28 cellular contexts compared by ENCODE assay signal in the genomic region with DNA sequence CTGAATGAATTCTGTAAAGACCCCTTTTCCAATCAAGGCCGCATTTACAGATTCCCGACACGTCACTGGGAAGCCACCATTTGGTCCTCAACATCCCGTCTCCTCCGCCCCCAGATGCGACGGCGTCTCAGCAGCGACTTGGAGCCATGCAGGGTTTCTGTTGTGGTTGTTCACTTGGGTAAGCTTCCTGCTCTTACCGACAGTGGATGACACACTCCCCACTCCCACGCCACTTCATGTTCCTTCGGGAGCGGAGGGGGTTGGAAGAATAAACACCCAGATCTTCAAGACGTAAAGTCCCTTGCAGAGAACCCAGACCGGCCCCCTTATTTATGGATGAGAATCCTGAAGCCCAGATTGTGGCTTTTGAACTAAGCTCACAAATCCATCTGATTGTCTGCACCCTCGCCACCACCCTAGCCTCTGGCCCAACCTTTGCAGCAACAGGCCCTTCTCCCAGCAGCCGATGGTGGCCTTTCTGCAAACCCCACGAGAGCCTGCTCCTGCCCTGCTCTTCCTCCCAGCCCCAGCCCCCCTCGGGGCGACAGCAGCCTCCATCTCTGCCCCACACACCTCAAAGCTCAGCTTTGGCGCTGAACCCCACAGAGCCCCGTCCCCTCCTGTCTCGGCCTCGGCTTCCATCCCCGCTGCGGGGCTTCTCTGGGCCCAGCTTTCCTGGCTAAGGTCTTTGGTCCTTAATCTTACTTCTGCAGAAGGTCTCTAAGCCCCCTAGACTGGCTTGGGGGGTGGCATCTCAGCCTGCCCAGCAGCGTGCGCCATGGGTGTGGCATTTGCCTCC. TPM values are rescaled to one million over a fixed set of nuclear protein-coding genes. Genes with fewer than 3 reads are reported as not detected.
A peak's percentile ranks its signal among the peaks of the same experiment; 100 is the strongest.
DNase-seq lines count a peak whose midpoint lies in the region; ATAC-seq, FAIRE-seq and TF ChIP-seq lines count a peak whose summit lies in the region.
"Had no signal": no experiment of that assay in that cellular context is flagged by ENCODE, and none has a peak within 500 bp of the region (broad histone marks: within the 10 kb centered on the region; RNA-seq: fewer than 3 reads in every experiment).

No MANE protein-coding gene starts in this region.

- H3K36me3 Mint-ChIP-seq in neural progenitor cell: no peaks in the 10 kb centered on the region
- H3K36me3 Mint-ChIP-seq: natural killer cell treated with Interleukin-12 subunit alpha and Interleukin-12 subunit beta and Interleukin-15 and Interleukin-18, amount 100 ng/mL, for 72 hours had no signal

- H4K20me1 ChIP-seq in H1 (replicated peaks in 1 of 2; ENCODE audit: control insufficient read depth in 1 of 2, insufficient read depth in 2 of 2, low read length in 2 of 2) (no peaks in the 10 kb centered on the region), neural progenitor cell (ENCODE audit: low read depth) (no peaks in the 10 kb centered on the region)

- DNase-seq in AG04449 (ENCODE audit: low read depth, low spot score) (peak; percentile 23), MV-4-11 (lab: John Stamatoyannopoulos, UW) (peak; percentile 31), H1 (ENCODE audit: low read depth in 1 of 2, low spot score in 2 of 2) (no peak), neural progenitor cell (ENCODE audit: low spot score) (no peak), ascending aorta (ENCODE audit: low spot score in 2 of 2) (no peak), NCI-H2107 treated with DMSO at 0.1 percent for 48 hours (lab: John Stamatoyannopoulos, UW; ENCODE audit: unreplicated experiment) (no peak), tibial nerve (ENCODE audit: low spot score in 2 of 2) (no peak)
- DNase-seq: activated CD4-positive, alpha-beta memory T cell treated with anti-CD3 and anti-CD28 coated beads, Interleukin-2, amount 10 ng/mL, durations not matched to agents 7 days and 5 days; activated gamma-delta T cell; activated T-cell treated with anti-CD3 and anti-CD28 coated beads for 4 hours; DMS 273 treated with DMSO at 0.1 percent for 48 hours; heart right ventricle; NCI-H1436; NCI-H2171; NCI-H748 treated with DMSO at 0.1 percent for 48 hours; stimulated activated CD4-positive, alpha-beta T cell treated with anti-CD3 and anti-CD28 coated beads, Interleukin-2, amount 100 ng/mL, for 24 hours; stimulated activated naive CD4-positive, alpha-beta T cell; tibial artery had no signal

- H3K4ac ChIP-seq in H1 (replicated peaks; ENCODE audit: insufficient read length, low read depth, low read length): no peak overlapping the region

- no peaks in the 10 kb centered on the region for H3K79me1 ChIP-seq in H1 (ENCODE audit: low read depth, low read length)

- H2AK5ac ChIP-seq in H1 (ENCODE audit: low read depth, low read length): no peak overlapping the region

- intact Hi-C loops in ascending aorta (cut with DNase I): no loop called here

- H2AFZ ChIP-seq in H1 (ENCODE audit: low read length) (no peak overlapping the region), neural progenitor cell (replicated peaks) (no peak overlapping the region)

- TF ChIP-seq POLR2A in H1 (IDR thresholded peaks at IDR 0.05; ENCODE audit: control extremely low read depth in 1 of 2, low read depth in 2 of 2, low read length in 2 of 2): no peak
- no peak for TF ChIP-seq POLR2A in tibial nerve (IDR thresholded peaks at IDR 0.05)

- no peak overlapping the region for H4K91ac ChIP-seq in H1 (replicated peaks; ENCODE audit: insufficient read length, low read length)

- POLR2A ChIA-PET in AG04449 (lab: Yijun Ruan, JAX): no interaction called here
- POLR2A ChIA-PET in H1 (lab: Charles Lee; ENCODE audit: partially characterized antibody): interaction anchor here (1.1 to 1.4 kb wide), 2 partner anchors 16 to 35 kb away, joined by 3 to 4 read pairs; partner anchors contain the start of gene MLYCD

- no peaks in the 10 kb centered on the region for H3K9me3 Mint-ChIP-seq in neural progenitor cell
- H3K9me3 Mint-ChIP-seq: activated CD4-positive, alpha-beta memory T cell treated with anti-CD3 and anti-CD28 coated beads, Interleukin-2, amount 10 ng/mL, durations not matched to agents 7 days and 5 days; natural killer cell treated with Interleukin-12 subunit alpha and Interleukin-12 subunit beta and Interleukin-15 and Interleukin-18, amount 100 ng/mL, for 72 hours; T-helper 2 cell treated with Interferon-gamma antibody and Interleukin-4, amounts not matched to agents 5 μg/mL and 100 μg/mL, for 36 hours had no signal

- H2BK5ac ChIP-seq in H1 (ENCODE audit: low read depth, low read length): no peak overlapping the region

- no peaks in the 10 kb centered on the region for H3K4me1 ChIP-seq in H1 (replicated peaks in 1 of 4; ENCODE audit: control insufficient read depth in 3 of 4, insufficient read depth in 4 of 4, low read length in 3 of 4)
- H3K4me1 ChIP-seq in neural progenitor cell: no peaks in the 10 kb centered on the region
- no peaks in the 10 kb centered on the region for H3K4me1 ChIP-seq in ascending aorta
- H3K4me1 ChIP-seq in tibial nerve: no peaks in the 10 kb centered on the region
- H3K4me1 ChIP-seq: prostate gland, tibial artery had no signal

- no peaks in the 10 kb centered on the region; a peak in 1 of 7 replicates for H3K27me3 ChIP-seq in H1 (replicated peaks in 1 of 4; ENCODE audit: control insufficient read depth in 3 of 4, extremely low read depth in 1 of 4, insufficient read depth in 3 of 4, low read length in 3 of 4)
- H3K27me3 ChIP-seq in neural progenitor cell: no peaks in the 10 kb centered on the region
- H3K27me3 ChIP-seq in ascending aorta: no peaks in the 10 kb centered on the region
- no peaks in the 10 kb centered on the region for H3K27me3 ChIP-seq in tibial nerve
- H3K27me3 ChIP-seq: heart right ventricle, tibial artery had no signal

- no peak overlapping the region for H2BK120ac ChIP-seq in H1 (replicated peaks; ENCODE audit: low read depth, low read length)

- H3K23me2 ChIP-seq in H1 (ENCODE audit: low read depth, low read length): no peaks in the 10 kb centered on the region

- no peak overlapping the region for H3K4me3 Mint-ChIP-seq in neural progenitor cell
- H3K4me3 Mint-ChIP-seq: activated CD4-positive, alpha-beta memory T cell treated with anti-CD3 and anti-CD28 coated beads, Interleukin-2, amount 10 ng/mL, durations not matched to agents 7 days and 5 days; CD14-positive monocyte; natural killer cell treated with Interleukin-12 subunit alpha and Interleukin-12 subunit beta and Interleukin-15 and Interleukin-18, amount 100 ng/mL, for 72 hours; T-helper 2 cell treated with Interferon-gamma antibody and Interleukin-4, amounts not matched to agents 5 μg/mL and 100 μg/mL, for 36 hours had no signal

- TF ChIP-seq CTCF in AG04449 (IDR thresholded peaks at IDR 0.05; ENCODE audit: insufficient read depth, low read length, missing control alignments) (no peak), H1 (IDR thresholded peaks at IDR 0.05; ENCODE audit: control extremely low read depth in 1 of 3, insufficient read depth in 1 of 3, low read depth in 1 of 3, low read length in 3 of 3) (no peak), neural progenitor cell (IDR thresholded peaks at IDR 0.05) (no peak), ascending aorta (IDR thresholded peaks at IDR 0.05) (no peak), tibial nerve (IDR thresholded peaks at IDR 0.05) (no peak)

- H3K27ac ChIP-seq in H1 (ENCODE audit: low read depth, low read length): no peak overlapping the region
- no peak overlapping the region for H3K27ac ChIP-seq in neural progenitor cell
- no peak overlapping the region for H3K27ac ChIP-seq in ascending aorta
- H3K27ac ChIP-seq in tibial nerve: no peak overlapping the region
- H3K27ac ChIP-seq: heart right ventricle, prostate gland, skin epidermis, tibial artery had no signal

- no peak overlapping the region for H3K4me3 ChIP-seq in AG04449 (ENCODE audit: low read depth, low read length)
- H3K4me3 ChIP-seq in H1 (ENCODE audit: extremely low read depth in 1 of 4, insufficient read depth in 2 of 4, low read depth in 3 of 4, low read length in 4 of 4): no peak overlapping the region
- no peak overlapping the region for H3K4me3 ChIP-seq in neural progenitor cell
- no peak overlapping the region for H3K4me3 ChIP-seq in ascending aorta
- H3K4me3 ChIP-seq in tibial nerve: no peak overlapping the region
- H3K4me3 ChIP-seq: heart right ventricle, prostate gland, skin epidermis, tibial artery had no signal

- no peak for FAIRE-seq in H1 (lab: Jason Lieb, UNC)
- FAIRE-seq: A204.1, GM18507 had no signal

- H3K9ac ChIP-seq in H1 (replicated peaks in 1 of 4; ENCODE audit: extremely low read depth in 1 of 4, low read depth in 3 of 4, low read length in 3 of 4): no peak overlapping the region
- no peak overlapping the region for H3K9ac ChIP-seq in neural progenitor cell

- H3K23ac ChIP-seq in H1 (ENCODE audit: insufficient read length): no peak overlapping the region

- no peak overlapping the region for H4K5ac ChIP-seq in H1 (ENCODE audit: insufficient read length, low read depth, low read length)

- 89% methylated on average over 28 of the region's 28 CpGs; no CpG with 5 or more reads in 1 of the 2 experiments for WGBS in H1 (ENCODE audit: extremely low coverage in 1 of 2, insufficient coverage in 1 of 2, insufficient read length in 1 of 2, insufficient replicate concordance in 2 of 2, low coverage in 1 of 2, low lambda C conversion rate in 2 of 2, missing lambda C conversion rate in 1 of 2), 2 experiments
- WGBS in tibial nerve, 2 donors: 80 to 82% methylated on average over 28 of the region's 28 CpGs

- CTCF ChIA-PET in AG04449 (lab: Yijun Ruan, JAX) (interaction anchor here (1.0 to 15.1 kb wide), 5 partner anchors 7 to 133 kb away, joined by 3 to 175 read pairs (median 5); partner anchors contain the start of gene OSGIN1), H1 (lab: Charles Lee; ENCODE audit: partially characterized antibody) (interaction anchor here (1.4 to 5.0 kb wide), 4 partner anchors 7 to 87 kb away, joined by 3 to 35 read pairs (median 6); no protein-coding TSS in a partner anchor)

- no peak for ATAC-seq in GM18502 (IDR thresholded peaks at IDR 0.05; ENCODE audit: poor library complexity, unreplicated experiment)
- ATAC-seq: heart right ventricle; natural killer cell treated with Interleukin-12 subunit alpha and Interleukin-12 subunit beta and Interleukin-15 and Interleukin-18, amount 100 ng/mL, for 72 hours; SK-N-SH treated with all-trans-retinoic acid at 6 μM for 48 hours had no signal

- TF ChIP-seq EP300 in H1 (IDR thresholded peaks at IDR 0.05; ENCODE audit: borderline replicate concordance in 1 of 2, low read depth in 2 of 2, low read length in 2 of 2): no peak
- TF ChIP-seq EP300 in tibial nerve (IDR thresholded peaks at IDR 0.05): no peak

- H3K56ac ChIP-seq in H1 (replicated peaks; ENCODE audit: insufficient read length, low read depth, low read length): no peak overlapping the region

- TF ChIP-seq RAD21 in H1 (IDR thresholded peaks at IDR 0.05 in 1 of 2, conservative IDR thresholded peaks at IDR 0.05 in 1 of 2; ENCODE audit: low read depth in 2 of 2, low read length in 2 of 2): no peak

- peaks cover 13% of the 10 kb centered on the region for H3K27me3 Mint-ChIP-seq in neural progenitor cell (ENCODE audit: insufficient read depth, low read depth)
- H3K27me3 Mint-ChIP-seq: activated CD4-positive, alpha-beta memory T cell treated with anti-CD3 and anti-CD28 coated beads, Interleukin-2, amount 10 ng/mL, durations not matched to agents 7 days and 5 days; natural killer cell treated with Interleukin-12 subunit alpha and Interleukin-12 subunit beta and Interleukin-15 and Interleukin-18, amount 100 ng/mL, for 72 hours had no signal

- H3K4me1 Mint-ChIP-seq in neural progenitor cell: peaks cover 14% of the 10 kb centered on the region

- no peaks in the 10 kb centered on the region for H3K36me3 ChIP-seq in H1 (ENCODE audit: control insufficient read depth in 2 of 4, insufficient read depth in 4 of 4, low read length in 3 of 4)
- H3K36me3 ChIP-seq in neural progenitor cell: no peaks in the 10 kb centered on the region
- H3K36me3 ChIP-seq in ascending aorta: peaks cover 0 to 1% of the 10 kb centered on the region in 2 donors
- H3K36me3 ChIP-seq in tibial nerve: peaks cover 0 to 42% (median 0%) of the 10 kb centered on the region in 3 donors
- H3K36me3 ChIP-seq: prostate gland had no signal

- no peak overlapping the region for H3K4me2 ChIP-seq in H1 (ENCODE audit: insufficient read depth in 1 of 2, low read depth in 2 of 2, low read length in 2 of 2)
- H3K4me2 ChIP-seq in neural progenitor cell: no peak overlapping the region

- no peak overlapping the region for H2BK20ac ChIP-seq in H1 (ENCODE audit: low read length)

- no peak overlapping the region for H3K14ac ChIP-seq in H1 (ENCODE audit: insufficient read length)

- H3K9me3 ChIP-seq in H1 (ENCODE audit: insufficient read depth in 2 of 2, low read depth in 1 of 2, low read length in 1 of 2): no peaks in the 10 kb centered on the region
- H3K9me3 ChIP-seq in neural progenitor cell (ENCODE audit: low read depth): no peaks in the 10 kb centered on the region
- no peaks in the 10 kb centered on the region for H3K9me3 ChIP-seq in ascending aorta
- no peaks in the 10 kb centered on the region for H3K9me3 ChIP-seq in tibial nerve
- H3K9me3 ChIP-seq: heart right ventricle, prostate gland, tibial artery had no signal

- H3F3A ChIP-seq in neural progenitor cell (ENCODE audit: low read depth): no peaks in the 10 kb centered on the region

- H3K18ac ChIP-seq in H1 (ENCODE audit: extremely low read depth, low read length): no peak overlapping the region

- peak overlapping the region; percentile 37 for H4K8ac ChIP-seq in H1 (ENCODE audit: extremely low read depth, insufficient read depth, low read length)

- H3K79me2 ChIP-seq in H1 (ENCODE audit: control insufficient read depth in 1 of 2, insufficient read depth in 2 of 2, low read length in 2 of 2) (no peaks in the 10 kb centered on the region), neural progenitor cell (ENCODE audit: low read depth) (no peaks in the 10 kb centered on the region)

- peak overlapping the region; percentile 67 for H3K27ac Mint-ChIP-seq in neural progenitor cell
- H3K27ac Mint-ChIP-seq: activated CD4-positive, alpha-beta memory T cell treated with anti-CD3 and anti-CD28 coated beads, Interleukin-2, amount 10 ng/mL, durations not matched to agents 7 days and 5 days; natural killer cell treated with Interleukin-12 subunit alpha and Interleukin-12 subunit beta and Interleukin-15 and Interleukin-18, amount 100 ng/mL, for 72 hours; T-helper 2 cell treated with Interferon-gamma antibody and Interleukin-4, amounts not matched to agents 5 μg/mL and 100 μg/mL, for 36 hours had no signal

- H2BK12ac ChIP-seq in H1 (ENCODE audit: low read depth, low read length): no peak overlapping the region

- H2BK15ac ChIP-seq in H1 (ENCODE audit: low read length): no peak overlapping the region

RNA-seq across cellular contexts. Expression of gene OSGIN1, which starts 19.0 kb away (rescaled TPM):
- total RNA-seq in H1 (2021; fragmentation: NEBNext Ultra II Directional; extraction: Animal tissue kit (Norgen Biotek cat#: 25700)): 0.48 and 0.58 TPM in 2 replicates
- 0.76 and 1.5 TPM in 2 replicates for polyA plus RNA-seq in H1 (2011; rRNA removed)
- 1.2 TPM for polyA plus RNA-seq in H1 (2011; cell fraction: cytosol; rRNA removed)
- 2.4 TPM for polyA plus RNA-seq in H1 (2011; cell fraction: nucleus; rRNA removed)
- 0.53 to 0.86 TPM (median 0.70 TPM) in 4 replicates for polyA plus RNA-seq in H1 (2012, experiment 1 of 2)
- 0.34 TPM for polyA plus RNA-seq in H1 (2012, experiment 2 of 2)
- 0.34 TPM for polyA plus RNA-seq in H1 (2013, experiment 1 of 2)
- polyA plus RNA-seq in H1 (2013, experiment 2 of 2): 0.48 TPM
- 0.16 and 0.22 TPM in 2 replicates for polyA minus RNA-seq in H1 (2011; rRNA and poly(A)+ RNA removed)
- 0.59 TPM for polyA minus RNA-seq in H1 (2011; cell fraction: cytosol; rRNA and poly(A)+ RNA removed)
- polyA minus RNA-seq in H1 (2011; cell fraction: nucleus; rRNA and poly(A)+ RNA removed): 2.5 TPM
- total RNA-seq in neural progenitor cell (ENCODE audit: low replicate concordance) (0.77 TPM in 1 of 2 replicates, not detected in the other), ascending aorta (7.8 TPM), tibial nerve (10 to 100 TPM in 2 of 4 donors, 1 to 10 TPM in 2; 6.7 to 27.7 (median 10.3) TPM)

RNA-seq across cellular contexts. Expression of gene NECAB2, which starts 34.0 kb away (rescaled TPM):
- total RNA-seq in H1 (2021; fragmentation: NEBNext Ultra II Directional; extraction: Animal tissue kit (Norgen Biotek cat#: 25700)): 2.0 and 3.6 TPM in 2 replicates
- polyA plus RNA-seq in H1 (2011; rRNA removed): 4.2 and 7.5 TPM in 2 replicates
- polyA plus RNA-seq in H1 (2011; cell fraction: cytosol; rRNA removed): 5.4 TPM
- polyA plus RNA-seq in H1 (2011; cell fraction: nucleus; rRNA removed): 27.9 TPM
- polyA plus RNA-seq in H1 (2012, experiment 1 of 2): 3.8 to 7.5 TPM (median 5.9 TPM) in 4 replicates
- 2.7 TPM for polyA plus RNA-seq in H1 (2012, experiment 2 of 2)
- 3.8 TPM for polyA plus RNA-seq in H1 (2013, experiment 1 of 2)
- 4.0 TPM for polyA plus RNA-seq in H1 (2013, experiment 2 of 2)
- polyA minus RNA-seq in H1 (2011; rRNA and poly(A)+ RNA removed): 2.3 and 3.2 TPM in 2 replicates
- 2.6 TPM for polyA minus RNA-seq in H1 (2011; cell fraction: cytosol; rRNA and poly(A)+ RNA removed)
- 4.1 TPM for polyA minus RNA-seq in H1 (2011; cell fraction: nucleus; rRNA and poly(A)+ RNA removed)
- total RNA-seq in neural progenitor cell (ENCODE audit: low replicate concordance) (12.6 and 18.9 TPM in 2 replicates), ascending aorta (not detected), tibial nerve (under 1 TPM in 1 of 4 donors, not detected in 3; 0.90 TPM)
- total RNA-seq: activated CD4-positive, alpha-beta memory T cell treated with anti-CD3 and anti-CD28 coated beads, Interleukin-2, amount 10 ng/mL, durations not matched to agents 7 days and 5 days; M059J; natural killer cell treated with Interleukin-12 subunit alpha and Interleukin-12 subunit beta and Interleukin-15 and Interleukin-18, amount 100 ng/mL, for 72 hours had no signal

RNA-seq across cellular contexts. Expression of gene MLYCD, which starts 35.2 kb away (rescaled TPM):
- 5.8 and 7.0 TPM in 2 replicates for total RNA-seq in H1 (2021; fragmentation: NEBNext Ultra II Directional; extraction: Animal tissue kit (Norgen Biotek cat#: 25700))
- polyA plus RNA-seq in H1 (2011; rRNA removed): 3.7 and 4.6 TPM in 2 replicates
- 3.9 TPM for polyA plus RNA-seq in H1 (2011; cell fraction: cytosol; rRNA removed)
- polyA plus RNA-seq in H1 (2011; cell fraction: nucleus; rRNA removed): 12.8 TPM
- polyA plus RNA-seq in H1 (2012, experiment 1 of 2): 3.2 to 3.9 TPM (median 3.6 TPM) in 4 replicates
- 1.7 TPM for polyA plus RNA-seq in H1 (2012, experiment 2 of 2)
- 3.0 TPM for polyA plus RNA-seq in H1 (2013, experiment 1 of 2)
- 2.4 TPM for polyA plus RNA-seq in H1 (2013, experiment 2 of 2)
- polyA minus RNA-seq in H1 (2011; rRNA and poly(A)+ RNA removed): 18.3 and 19.3 TPM in 2 replicates
- 6.3 TPM for polyA minus RNA-seq in H1 (2011; cell fraction: cytosol; rRNA and poly(A)+ RNA removed)
- 26.2 TPM for polyA minus RNA-seq in H1 (2011; cell fraction: nucleus; rRNA and poly(A)+ RNA removed)
- total RNA-seq in neural progenitor cell (ENCODE audit: low replicate concordance) (2.5 and 3.3 TPM in 2 replicates), ascending aorta (13.4 TPM), tibial nerve (10 to 100 TPM; 19.0 to 26.7 (median 23.0) TPM)

Comparison
In these comparisons a context has a peak if more than half of its experiments do, and no peak if none do; other contexts are left out.
1. DNase-seq: peak in AG04449 (single experiment) and MV-4-11 (single experiment); none in H1 (0 of 2), neural progenitor cell (single experiment), ascending aorta (0 of 2), NCI-H2107 treated with DMSO at 0.1 percent for 48 hours (single experiment) and tibial nerve (0 of 2).